Comparison of ENCODE assay signal across 20 cellular contexts in the genomic region with DNA sequence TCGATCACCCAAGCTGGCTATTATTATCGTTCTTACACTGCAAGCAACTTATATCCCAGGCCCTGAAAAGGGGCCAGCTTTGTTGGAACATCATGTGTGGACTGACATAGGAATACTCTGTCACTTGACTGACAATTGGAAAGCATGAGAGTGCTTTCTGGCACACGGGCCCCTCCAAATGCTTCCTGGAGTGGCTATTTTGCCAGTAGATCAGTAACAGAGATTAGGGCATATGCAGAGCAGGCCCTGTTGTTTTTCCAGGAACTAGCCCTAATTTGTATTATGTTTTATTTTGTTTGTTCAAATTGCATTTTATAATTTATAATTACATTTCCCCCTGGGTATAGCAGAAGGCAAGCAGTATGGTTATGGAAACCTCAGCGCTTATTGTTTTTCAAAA.
"Had no signal": no experiment of that assay in that cellular context is flagged by ENCODE, and none has a peak within 500 bp of the region (broad histone marks: within the 10 kb centered on the region; RNA-seq: fewer than 3 reads in every experiment).

No MANE protein-coding gene starts in this region.

- DNase-seq: dermis blood vessel endothelial cell; effector CD4-positive, alpha-beta T cell; endodermal cell; heart right ventricle; hypothalamus; islet precursor cell; mammary epithelial cell; mucosa of descending colon; naive thymus-derived CD8-positive, alpha-beta T cell; sigmoid colon; small intestine; stimulated activated CD4-positive, alpha-beta T cell treated with anti-CD3 and anti-CD28 coated beads, Interleukin-2, amount 100 ng/mL, for 48 hours; stimulated activated naive CD8-positive, alpha-beta T cell treated with anti-CD3 and anti-CD28 coated beads, Interleukin-15, Interleukin-2, amounts not matched to agents 100 U/mL and 50 U/mL, for 24 hours had no signal

- ATAC-seq: heart right ventricle; left lobe of liver; mucosa of descending colon; naive thymus-derived CD8-positive, alpha-beta T cell; stimulated activated naive CD8-positive, alpha-beta T cell treated with anti-CD3 and anti-CD28 coated beads, Interleukin-15, Interleukin-2, amounts not matched to agents 100 U/mL and 50 U/mL, for 24 hours had no signal

- H3K27ac ChIP-seq: heart right ventricle, neutrophil, sigmoid colon, suprapubic skin, thyroid gland had no signal

- H3K27me3 ChIP-seq: heart right ventricle, neutrophil, sigmoid colon, suprapubic skin, thyroid gland had no signal

- FAIRE-seq: colon, frontal cortex, small intestine, urothelium cell line had no signal

- H3K36me3 ChIP-seq: heart right ventricle, neutrophil, sigmoid colon, suprapubic skin, thyroid gland had no signal

- H3K9me3 ChIP-seq: heart right ventricle, mucosa of descending colon, neutrophil, sigmoid colon, suprapubic skin, thyroid gland had no signal

- H3K4me1 ChIP-seq: thyroid gland had no signal

- H3K4me3 ChIP-seq: heart right ventricle, mucosa of descending colon, sigmoid colon, suprapubic skin, thyroid gland had no signal
